In genomic region chr2:160494243-160494642, GRCh38 we compare ENCODE assay signal across 8 cellular contexts. TPM values are rescaled to one million over a fixed set of nuclear protein-coding genes. Genes with fewer than 3 reads are reported as not detected.
DNase-seq lines count a peak whose midpoint lies in the region; ATAC-seq, FAIRE-seq and TF ChIP-seq lines count a peak whose summit lies in the region.

No MANE protein-coding gene starts in this region.

- ATAC-seq in HG03196 (IDR thresholded peaks at IDR 0.05; ENCODE audit: unreplicated experiment) (no peak), left colon (no peak)

- H3K4me1 ChIP-seq in HUES64 (ENCODE audit: insufficient read depth, low read length): peaks cover 27% of the 10 kb centered on the region
- no peaks in the 10 kb centered on the region for H3K4me1 ChIP-seq in mesenchymal stem cell (ENCODE audit: control insufficient read depth, insufficient read depth, low read depth, low read length)

- no peaks in the 10 kb centered on the region for H3K36me3 ChIP-seq in HUES64 (ENCODE audit: insufficient read depth, low read length)
- no peaks in the 10 kb centered on the region for H3K36me3 ChIP-seq in bronchial epithelial cell (ENCODE audit: control insufficient read depth, insufficient read depth, low read length)
- H3K36me3 ChIP-seq in mesenchymal stem cell (ENCODE audit: control insufficient read depth in 1 of 2, insufficient read depth in 2 of 2, low read depth in 1 of 2, low read length in 2 of 2): no peaks in the 10 kb centered on the region

- intact Hi-C loops in left colon (cut with DNase I, micrococcal nuclease): loop anchor here in 1 of 2 donors (10.0 kb wide), 1 partner anchor 169 kb away; no protein-coding TSS in a partner anchor

- peak overlapping the region; percentile 82 for H4K91ac ChIP-seq in mesenchymal stem cell (ENCODE audit: low read length)

- peak overlapping the region; percentile 6 for H2AFZ ChIP-seq in mesenchymal stem cell (ENCODE audit: low read depth, low read length)

- DNase-seq in A172 (ENCODE audit: low spot score) (peak; percentile 34), bronchial epithelial cell (ENCODE audit: low read depth) (no peak), mesenchymal stem cell (peak; percentile 46), AG08395 (ENCODE audit: low spot score) (no peak), left colon (no peak), NCI-H526 treated with DMSO at 0.1 percent for 48 hours (lab: John Stamatoyannopoulos, UW) (no peak)

- peak overlapping the region in 1 of 2 experiments; percentile 9 for H3K14ac ChIP-seq in mesenchymal stem cell (ENCODE audit: low read length in 2 of 2)

- peak overlapping the region; percentile 61 for H2BK5ac ChIP-seq in mesenchymal stem cell (ENCODE audit: low read depth, low read length, poor library complexity, severe bottlenecking)

- peak overlapping the region; percentile 78; the same call in 1 of the 2 replicates for H3K27ac ChIP-seq in HUES64 (ENCODE audit: low read depth, low read length)
- H3K27ac ChIP-seq in mesenchymal stem cell (ENCODE audit: low read length, poor library complexity, severe bottlenecking): peak overlapping the region; percentile 69

- peak overlapping the region; percentile 5 for H4K8ac ChIP-seq in mesenchymal stem cell (ENCODE audit: low read length)

- H3K27me3 ChIP-seq in HUES64 (ENCODE audit: insufficient read depth, low read length) (peaks cover 2% of the 10 kb centered on the region; the same call in 1 of the 2 replicates), bronchial epithelial cell (ENCODE audit: control insufficient read depth, insufficient read depth, low read length) (no peaks in the 10 kb centered on the region), mesenchymal stem cell (ENCODE audit: control insufficient read depth in 1 of 2, insufficient read depth in 1 of 2, low read length in 2 of 2) (no peaks in the 10 kb centered on the region)

- no peak for FAIRE-seq in bronchial epithelial cell (lab: Jason Lieb, UNC)

- peak overlapping the region; percentile 94 for H3K4me2 ChIP-seq in mesenchymal stem cell (ENCODE audit: low read length, poor library complexity, severe bottlenecking)

- peak overlapping the region; percentile 62 for H2BK120ac ChIP-seq in mesenchymal stem cell (ENCODE audit: low read depth, low read length)

- 20% methylated on average over 8 of the region's 8 CpGs for WGBS in HUES64
- 15% methylated on average over 2 of the region's 8 CpGs for WGBS in mesenchymal stem cell

- no peak overlapping the region for H3K23ac ChIP-seq in mesenchymal stem cell (ENCODE audit: low read length in 2 of 2)

- no peaks in the 10 kb centered on the region for H3K79me1 ChIP-seq in mesenchymal stem cell (replicated peaks; ENCODE audit: low read length, poor library complexity, severe bottlenecking)

- H3K9ac ChIP-seq in HUES64 (ENCODE audit: low read depth, low read length) (peak overlapping the region; percentile 62), mesenchymal stem cell (ENCODE audit: low read length) (peak overlapping the region; percentile 99)

- H2AK5ac ChIP-seq in mesenchymal stem cell (ENCODE audit: low read length, severe bottlenecking): no peak overlapping the region

- H3K4me3 ChIP-seq in HUES64 (ENCODE audit: low read length) (peak overlapping the region; percentile 86), bronchial epithelial cell (ENCODE audit: low read depth, low read length) (peak overlapping the region; percentile 91), mesenchymal stem cell (ENCODE audit: insufficient read depth in 1 of 2, low read depth in 1 of 2, low read length in 2 of 2) (peak overlapping the region; percentile 60 to 99)

- H2BK12ac ChIP-seq in mesenchymal stem cell (ENCODE audit: low read length in 2 of 2): peak overlapping the region; percentile 49 to 95

- no peak overlapping the region for H2BK15ac ChIP-seq in mesenchymal stem cell (ENCODE audit: low read depth, poor library complexity, severe bottlenecking)

- H3K18ac ChIP-seq in mesenchymal stem cell (ENCODE audit: low read depth in 1 of 2, low read length in 2 of 2): peak overlapping the region; percentile 64 to 97

- H3K9me3 ChIP-seq in HUES64 (ENCODE audit: insufficient read depth, low read depth, low read length): no peaks in the 10 kb centered on the region
- H3K9me3 ChIP-seq in mesenchymal stem cell (ENCODE audit: control insufficient read depth, low read length): no peaks in the 10 kb centered on the region

- H3K4ac ChIP-seq in mesenchymal stem cell (ENCODE audit: low read depth in 1 of 2, low read length in 2 of 2): peak overlapping the region; percentile 13 to 31

- no peak for TF ChIP-seq CTCF in bronchial epithelial cell (IDR thresholded peaks at IDR 0.05; ENCODE audit: insufficient read depth, low read length, severe bottlenecking)

RNA-seq across cellular contexts. Expression of gene RBMS1, which starts 0.6 kb away (rescaled TPM):
- 68.6 and 83.7 TPM in 2 replicates for total RNA-seq in A172 (2014; rRNA removed; shearing (Covaris generic))
- 51.9 TPM for polyA plus RNA-seq in HUES64 (2013, experiment 1 of 2)
- 55.6 TPM for polyA plus RNA-seq in HUES64 (2013, experiment 2 of 2)
- 30.0 and 34.1 TPM in 2 replicates for total RNA-seq in bronchial epithelial cell
- polyA plus RNA-seq in mesenchymal stem cell (2013, experiment 1 of 2): 159 TPM
- polyA plus RNA-seq in mesenchymal stem cell (2013, experiment 2 of 2): 180 TPM
- total RNA-seq in left colon: 10 to 100 TPM in 1 of 2 donors, 1 to 10 TPM in 1; 7.5 to 18.6 TPM

Comparison
In these comparisons a context has a peak if more than half of its experiments do, and no peak if none do; other contexts are left out.
1. DNase-seq: peak in A172 (single experiment) and mesenchymal stem cell (single experiment); none in bronchial epithelial cell (single experiment), AG08395 (single experiment), left colon (0 of 2) and NCI-H526 treated with DMSO at 0.1 percent for 48 hours (single experiment).
2. Peak in every context shown above with its lines, with median percentiles within 50 percentile points of each other: H3K4me3 ChIP-seq.